In the genomic region with DNA sequence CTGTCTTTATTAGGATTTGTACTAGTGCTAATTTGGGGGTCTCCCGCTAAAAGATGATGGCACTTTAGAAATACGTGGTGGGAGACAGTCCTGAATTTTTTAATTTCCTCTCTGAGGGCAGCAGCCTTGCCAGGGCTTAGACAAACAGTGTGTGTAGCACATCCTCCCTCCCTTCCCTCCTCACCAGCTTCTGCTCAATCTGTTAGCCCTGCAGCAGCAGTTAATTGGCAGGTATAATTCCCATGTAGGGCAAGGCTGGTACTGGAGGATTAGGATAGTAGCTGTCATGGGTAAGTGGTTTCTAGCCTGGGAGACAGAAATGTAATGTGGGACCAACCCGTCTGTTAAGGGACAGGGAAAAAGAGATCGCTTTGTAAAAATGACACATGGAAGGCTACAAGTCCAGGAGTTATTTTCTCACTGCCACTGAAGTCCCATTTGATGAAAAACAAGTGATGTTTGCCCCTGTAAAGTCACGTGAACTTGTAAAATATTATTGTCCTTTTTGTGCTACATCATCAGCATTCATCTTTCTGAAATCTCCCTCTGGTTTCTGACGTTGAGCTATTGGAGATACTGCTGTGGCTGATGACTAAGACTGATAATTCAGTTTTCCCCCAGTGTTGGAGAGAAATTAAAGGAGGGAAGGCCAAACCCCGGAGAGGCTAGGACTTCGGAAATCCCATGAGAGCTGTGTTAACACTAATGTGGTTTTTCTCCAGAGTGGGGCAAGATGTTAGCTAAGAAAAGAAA, we compare ENCODE assay signal across 16 cellular contexts. TPM values are rescaled to one million over a fixed set of nuclear protein-coding genes. Genes with fewer than 3 reads are reported as not detected.
DNase-seq lines count a peak whose midpoint lies in the region; ATAC-seq and TF ChIP-seq lines count a peak whose summit lies in the region.
"Had no signal": no experiment of that assay in that cellular context is flagged by ENCODE, and none has a peak within 500 bp of the region (broad histone marks: within the 10 kb centered on the region; RNA-seq: fewer than 3 reads in every experiment).

No MANE protein-coding gene starts in this region.

- H3K27ac ChIP-seq in cardiac muscle cell: peak overlapping the region; percentile 10
- peak overlapping the region in 55 of 59 donors; percentile 1 to 87 (median 58) for H3K27ac ChIP-seq in dorsolateral prefrontal cortex
- H3K27ac ChIP-seq: ascending aorta, C4-2B had no signal

- ATAC-seq in Right ventricle myocardium superior (ENCODE audit: poor library complexity) (no peak), GM19328 (IDR thresholded peaks at IDR 0.05; ENCODE audit: unreplicated experiment) (no peak)

- intact Hi-C loops in Right ventricle myocardium superior (cut with DNase I): no loop called here
- intact Hi-C loops in dorsolateral prefrontal cortex (cut with DNase I): loop anchor here in 1 of 2 donors (1.0 kb wide), 1 partner anchor 97 kb away; no protein-coding TSS in a partner anchor

- H3K4me1 ChIP-seq in cardiac muscle cell (ENCODE audit: low read depth): peaks cover 36% of the 10 kb centered on the region
- H3K4me1 ChIP-seq: ascending aorta had no signal

- DNase-seq in cardiac muscle cell (ENCODE audit: low read depth in 1 of 2, low spot score in 1 of 2) (peak in 1 of 2 donors; percentile 87), Right ventricle myocardium superior (no peak), NCI-H82 treated with DMSO at 0.1 percent for 48 hours (lab: John Stamatoyannopoulos, UW; ENCODE audit: unreplicated experiment) (peak; percentile 23), dorsolateral prefrontal cortex (peak in 1 of 10 donors; percentile 24), stromal cell of bone marrow (ENCODE audit: low read depth) (peak; percentile 82), RKO (ENCODE audit: low spot score) (no peak), globus pallidus (ENCODE audit: low spot score) (no peak)
- DNase-seq: activated CD4-positive, alpha-beta T cell treated with anti-CD3 and anti-CD28 coated beads, Interleukin-2, amount 50 U/mL, for 4 hours; HCEC 1CT; kidney; NCI-H510A; nucleus accumbens; SW 1271 had no signal

- H3K27me3 ChIP-seq in cardiac muscle cell (no peaks in the 10 kb centered on the region), dorsolateral prefrontal cortex (no peaks in the 10 kb centered on the region)
- H3K27me3 ChIP-seq: ascending aorta had no signal

- no peak for TF ChIP-seq CTCF in cardiac muscle cell (IDR thresholded peaks at IDR 0.05; ENCODE audit: low read depth, low read length)
- no peak for TF ChIP-seq CTCF in dorsolateral prefrontal cortex (IDR thresholded peaks at IDR 0.05 in 54 of 56, conservative IDR thresholded peaks at IDR 0.05 in 2 of 56; ENCODE audit: low read depth in 1 of 56, partially characterized antibody in 56 of 56)

- H3K4me3 ChIP-seq in cardiac muscle cell: no peak overlapping the region
- H3K4me3 ChIP-seq in dorsolateral prefrontal cortex: no peak overlapping the region
- H3K4me3 ChIP-seq: ascending aorta had no signal

- no peaks in the 10 kb centered on the region for H3K36me3 ChIP-seq in cardiac muscle cell

- H3K9me3 ChIP-seq in cardiac muscle cell (ENCODE audit: low read depth): no peaks in the 10 kb centered on the region
- H3K9me3 ChIP-seq: ascending aorta had no signal

RNA-seq across cellular contexts. Expression of gene CTNNBL1, which starts 40.6 kb away (rescaled TPM):
- total RNA-seq in cardiac muscle cell (32.9 and 37.0 TPM in 2 replicates), Right ventricle myocardium superior (60.9 TPM), dorsolateral prefrontal cortex (10 to 100 TPM; 24.9 to 52.4 (median 41.0) TPM)
- polyA plus RNA-seq in cardiac muscle cell: 68.6 and 76.2 TPM in 2 replicates

Comparison
In these comparisons a context has a peak if more than half of its experiments do, and no peak if none do; other contexts are left out.
1. DNase-seq: peak in NCI-H82 treated with DMSO at 0.1 percent for 48 hours (single experiment) and stromal cell of bone marrow (single experiment); none in Right ventricle myocardium superior (single experiment), RKO (single experiment) and globus pallidus (single experiment).